ENCODE assay signal across 17 cellular contexts in genomic region chr9:91042024-91042423, GRCh38.
"Had no signal": no experiment of that assay in that cellular context is flagged by ENCODE, and none has a peak within 500 bp of the region (broad histone marks: within the 10 kb centered on the region; RNA-seq: fewer than 3 reads in every experiment).

No MANE protein-coding gene starts in this region.

- DNase-seq: effector memory CD4-positive, alpha-beta T cell; gastrocnemius medialis; heart right ventricle; islet precursor cell; mammary epithelial cell; mucosa of descending colon; naive thymus-derived CD8-positive, alpha-beta T cell; sigmoid colon; stimulated activated CD4-positive, alpha-beta T cell treated with anti-CD3 and anti-CD28 coated beads, Interleukin-2, amount 100 ng/mL, for 24 hours; stimulated activated naive CD4-positive, alpha-beta T cell; stomach; substantia nigra had no signal

- H3K9me3 Mint-ChIP-seq: naive thymus-derived CD8-positive, alpha-beta T cell; neural crest cell had no signal

- H3K36me3 Mint-ChIP-seq: naive thymus-derived CD8-positive, alpha-beta T cell had no signal

- H3K9me3 ChIP-seq: esophagus muscularis mucosa, gastrocnemius medialis, heart right ventricle, mucosa of descending colon, right atrium auricular region, sigmoid colon, stomach had no signal

- H3K36me3 ChIP-seq: esophagus muscularis mucosa, gastrocnemius medialis, heart right ventricle, right atrium auricular region, sigmoid colon, stomach had no signal

- H3K27me3 ChIP-seq: gastrocnemius medialis, right atrium auricular region, sigmoid colon had no signal

- H3K4me3 ChIP-seq: esophagus muscularis mucosa, gastrocnemius medialis, heart right ventricle, mucosa of descending colon, right atrium auricular region, sigmoid colon, skin epidermis, stomach had no signal

- H3K27ac ChIP-seq: epithelial cell of prostate, esophagus muscularis mucosa, gastrocnemius medialis, heart right ventricle, right atrium auricular region, stomach had no signal

- H3K4me3 Mint-ChIP-seq: naive thymus-derived CD8-positive, alpha-beta T cell; neural crest cell had no signal
